In genomic region chr2:145798419-145798818, GRCh38 we compare ENCODE assay signal across 26 cellular contexts.
DNase-seq lines count a peak whose midpoint lies in the region; ATAC-seq, FAIRE-seq and TF ChIP-seq lines count a peak whose summit lies in the region.
"Had no signal": no experiment of that assay in that cellular context is flagged by ENCODE, and none has a peak within 500 bp of the region (broad histone marks: within the 10 kb centered on the region; RNA-seq: fewer than 3 reads in every experiment).

No MANE protein-coding gene starts in this region.

- CTCF ChIA-PET in mammary epithelial cell (lab: Charles Lee; ENCODE audit: low non-redundant PET) = no interaction called here

- peaks cover 36% of the 10 kb centered on the region for H3K4me1 ChIP-seq in mammary epithelial cell (ENCODE audit: insufficient read depth, low read length)
- no peaks in the 10 kb centered on the region for H3K4me1 ChIP-seq in breast epithelium
- H3K4me1 ChIP-seq in keratinocyte (ENCODE audit: control insufficient read depth, extremely low read depth, insufficient read depth, low read length) = peaks cover 33% of the 10 kb centered on the region
- H3K4me1 ChIP-seq: BE2C, HAP-1 had no signal

- H2AFZ ChIP-seq in mammary epithelial cell (ENCODE audit: low read depth, low read length) (peak overlapping the region; percentile 22), keratinocyte (ENCODE audit: control insufficient read depth, low read length) (peak overlapping the region; percentile 43)

- H3K4me1 Mint-ChIP-seq in nephron progenitor cell = no peaks in the 10 kb centered on the region
- H3K4me1 Mint-ChIP-seq in stimulated activated naive B cell treated with anti-CD40 and anti-IgM and Interleukin-4, amounts not matched to agents 10 μg/mL and 1 μg/mL and 100 μg/mL, for 72 hours = no peaks in the 10 kb centered on the region
- H3K4me1 Mint-ChIP-seq: CD14-positive monocyte had no signal

- no peaks in the 10 kb centered on the region for H3K9me1 ChIP-seq in keratinocyte (ENCODE audit: control insufficient read depth, extremely low read depth, insufficient read depth, low read length)

- intact Hi-C loops in mammary epithelial cell (cut with micrococcal nuclease) = no loop called here
- intact Hi-C loops in breast epithelium (cut with DNase I; ENCODE audit: low total_unique reads) = no loop called here

- H3K36me3 ChIP-seq in mammary epithelial cell (ENCODE audit: insufficient read depth, low read length) (no peaks in the 10 kb centered on the region), breast epithelium (no peaks in the 10 kb centered on the region), keratinocyte (ENCODE audit: control insufficient read depth in 2 of 2, extremely low read depth in 1 of 2, insufficient read depth in 2 of 2, low read length in 2 of 2) (no peaks in the 10 kb centered on the region)
- H3K36me3 ChIP-seq: BE2C; BLaER1 treated with 17β-estradiol and CSF1 and Interleukin-3, amounts not matched to agents 10 nM and 100 nM; HAP-1 had no signal

- H3K4me2 ChIP-seq in mammary epithelial cell (ENCODE audit: insufficient read depth, low read depth, low read length) (no peak overlapping the region), keratinocyte (ENCODE audit: control insufficient read depth, extremely low read depth, insufficient read depth, low read depth, low read length) (no peak overlapping the region)
- H3K4me2 ChIP-seq: A549; BLaER1 treated with 17β-estradiol and CSF1 and Interleukin-3, amounts not matched to agents 10 nM and 100 nM had no signal

- peaks cover 4% of the 10 kb centered on the region for H3K27me3 Mint-ChIP-seq in nephron progenitor cell (ENCODE audit: low read depth, poor library complexity)
- H3K27me3 Mint-ChIP-seq in stimulated activated naive B cell treated with anti-CD40 and anti-IgM and Interleukin-4, amounts not matched to agents 10 μg/mL and 1 μg/mL and 100 μg/mL, for 72 hours = peaks cover 0 to 3% of the 10 kb centered on the region in 2 donors
- H3K27me3 Mint-ChIP-seq: CD4-positive, alpha-beta T cell had no signal

- H3K9ac ChIP-seq in mammary epithelial cell (ENCODE audit: insufficient read depth, low read length) (no peak overlapping the region), keratinocyte (ENCODE audit: control insufficient read depth, extremely low read depth, insufficient read depth, low read length) (no peak overlapping the region)
- H3K9ac ChIP-seq: BLaER1 treated with 17β-estradiol and CSF1 and Interleukin-3, amounts not matched to agents 10 nM and 100 nM had no signal

- H3K79me2 ChIP-seq in mammary epithelial cell (ENCODE audit: insufficient read depth, low read length) (no peaks in the 10 kb centered on the region), keratinocyte (ENCODE audit: control insufficient read depth, insufficient read depth, low read length) (no peaks in the 10 kb centered on the region)

- no peak overlapping the region for H3K4me3 ChIP-seq in mammary epithelial cell (replicated peaks in 1 of 3; ENCODE audit: insufficient read depth in 1 of 3, low read depth in 2 of 3, low read length in 3 of 3)
- no peak overlapping the region for H3K4me3 ChIP-seq in breast epithelium
- no peak overlapping the region for H3K4me3 ChIP-seq in keratinocyte (ENCODE audit: control insufficient read depth in 2 of 3, extremely low read depth in 1 of 3, insufficient read depth in 2 of 3, low read depth in 1 of 3, low read length in 3 of 3)
- H3K4me3 ChIP-seq: A549; BLaER1 treated with 17β-estradiol and CSF1 and Interleukin-3, amounts not matched to agents 10 nM and 100 nM; HAP-1 had no signal

- in situ Hi-C loops in mammary epithelial cell (cut with MboI; ENCODE audit: low sequenced_read_pairs in 2 of 2) = no loop called here

- TF ChIP-seq CTCF in mammary epithelial cell (conservative IDR thresholded peaks at IDR 0.05 in 1 of 2, IDR thresholded peaks at IDR 0.05 in 1 of 2; ENCODE audit: extremely low read depth in 1 of 2, insufficient read depth in 1 of 2, low read depth in 1 of 2, low read length in 2 of 2) = no peak
- TF ChIP-seq CTCF in breast epithelium (IDR thresholded peaks at IDR 0.05) = no peak
- TF ChIP-seq CTCF in keratinocyte (optimal IDR thresholded peaks at IDR 0.05 in 1 of 3, IDR thresholded peaks at IDR 0.05 in 1 of 3, conservative IDR thresholded peaks at IDR 0.05 in 1 of 3; ENCODE audit: extremely low read depth in 1 of 3, insufficient read depth in 2 of 3, low read length in 3 of 3) = no peak
- TF ChIP-seq CTCF in nephron progenitor cell (IDR thresholded peaks at IDR 0.05) = no peak

- BruUV-seq in mammary epithelial cell (replicated peaks; lab: Mats Ljungman, UMichigan) = no TSS peak

- TF ChIP-seq POLR2A in breast epithelium (IDR thresholded peaks at IDR 0.05) = no peak

- ATAC-seq in stimulated activated naive B cell treated with anti-CD40 and anti-IgM and Interleukin-4, amounts not matched to agents 10 μg/mL and 1 μg/mL and 100 μg/mL, for 72 hours (replicated peaks) = no peak
- no peak for ATAC-seq in GM18870 (IDR thresholded peaks at IDR 0.05; ENCODE audit: unreplicated experiment)
- ATAC-seq: A549 had no signal

- H3K27ac ChIP-seq in mammary epithelial cell (ENCODE audit: insufficient read depth, low read depth, low read length) (no peak overlapping the region), breast epithelium (no peak overlapping the region), keratinocyte (ENCODE audit: control insufficient read depth, insufficient read depth, low read length) (peak overlapping the region; percentile 43)
- H3K27ac ChIP-seq: A549; BLaER1 treated with 17β-estradiol and CSF1 and Interleukin-3, amounts not matched to agents 10 nM and 100 nM had no signal

- H3K36me3 Mint-ChIP-seq in nephron progenitor cell (ENCODE audit: low read depth) = no peaks in the 10 kb centered on the region
- H3K36me3 Mint-ChIP-seq in stimulated activated naive B cell treated with anti-CD40 and anti-IgM and Interleukin-4, amounts not matched to agents 10 μg/mL and 1 μg/mL and 100 μg/mL, for 72 hours = no peaks in the 10 kb centered on the region
- H3K36me3 Mint-ChIP-seq: CD14-positive monocyte had no signal

- H4K20me1 ChIP-seq in mammary epithelial cell (ENCODE audit: insufficient read depth, low read length) = no peaks in the 10 kb centered on the region
- H4K20me1 ChIP-seq in keratinocyte (ENCODE audit: control insufficient read depth, extremely low read depth, insufficient read depth, low read length) = no peaks in the 10 kb centered on the region
- H4K20me1 ChIP-seq: BLaER1 treated with 17β-estradiol and CSF1 and Interleukin-3, amounts not matched to agents 10 nM and 100 nM had no signal

- peak overlapping the region; percentile 78 for H3K27ac Mint-ChIP-seq in nephron progenitor cell
- H3K27ac Mint-ChIP-seq in stimulated activated naive B cell treated with anti-CD40 and anti-IgM and Interleukin-4, amounts not matched to agents 10 μg/mL and 1 μg/mL and 100 μg/mL, for 72 hours = no peak overlapping the region
- H3K27ac Mint-ChIP-seq: CD4-positive, alpha-beta T cell; HFFc6 had no signal

- peak; percentile 32 for FAIRE-seq in keratinocyte (lab: Jason Lieb, UNC)
- FAIRE-seq: GM12891, GM18507, H54 had no signal

- DNase-seq in mammary epithelial cell (no peak), breast epithelium (ENCODE audit: low spot score in 2 of 2) (no peak), keratinocyte (ENCODE audit: low read depth, low spot score) (no peak), nephron progenitor cell (no peak), LoVo (ENCODE audit: low spot score) (no peak)
- no peak for DNase-seq in stimulated activated naive B cell treated with anti-CD40 and anti-IgM and Interleukin-4, amounts not matched to agents 10 μg/mL and 1 μg/mL and 100 μg/mL, for 72 hours
- DNase-seq: 8988T; ACHN; AML-193; BE2C; Calu3; CD4-positive, alpha-beta T cell; COR-L47; DMS53; DMS79 treated with DMSO at 0.1 percent for 48 hours; GF-D8; GOT3; HFFc6 had no signal

- H3K9me3 Mint-ChIP-seq in nephron progenitor cell = no peaks in the 10 kb centered on the region
- no peaks in the 10 kb centered on the region for H3K9me3 Mint-ChIP-seq in stimulated activated naive B cell treated with anti-CD40 and anti-IgM and Interleukin-4, amounts not matched to agents 10 μg/mL and 1 μg/mL and 100 μg/mL, for 72 hours
- H3K9me3 Mint-ChIP-seq: HFFc6 had no signal

- dilution Hi-C loops in mammary epithelial cell (cut with HindIII; ENCODE audit: low sequenced_read_pairs) (no loop called here), keratinocyte (cut with MboI; ENCODE audit: extremely low pct_ligation_motif_present, low sequenced_read_pairs) (no loop called here)

- H3K9me3 ChIP-seq in mammary epithelial cell (replicated peaks; ENCODE audit: insufficient read depth, low read length) (no peaks in the 10 kb centered on the region), breast epithelium (no peaks in the 10 kb centered on the region), keratinocyte (ENCODE audit: control insufficient read depth, low read depth, low read length) (no peaks in the 10 kb centered on the region)
- H3K9me3 ChIP-seq: A549, BE2C, HAP-1 had no signal

- H3K4me3 Mint-ChIP-seq in nephron progenitor cell = no peak overlapping the region
- H3K4me3 Mint-ChIP-seq in stimulated activated naive B cell treated with anti-CD40 and anti-IgM and Interleukin-4, amounts not matched to agents 10 μg/mL and 1 μg/mL and 100 μg/mL, for 72 hours = no peak overlapping the region
- H3K4me3 Mint-ChIP-seq: CD14-positive monocyte; CD4-positive, alpha-beta T cell; HFFc6 had no signal

- 100% methylated on average over 1 of the region's 1 CpG for WGBS in mammary epithelial cell (ENCODE audit: low coverage, missing lambda C conversion rate)

- H3K27me3 ChIP-seq in mammary epithelial cell (ENCODE audit: insufficient read depth, low read length) (no peaks in the 10 kb centered on the region), breast epithelium (no peaks in the 10 kb centered on the region), keratinocyte (ENCODE audit: control insufficient read depth, extremely low read depth, insufficient read depth, low read length) (no peaks in the 10 kb centered on the region)
- H3K27me3 ChIP-seq: BE2C; BLaER1 treated with 17β-estradiol and CSF1 and Interleukin-3, amounts not matched to agents 10 nM and 100 nM had no signal
